Comparison of ENCODE assay signal across 9 cellular contexts in genomic region chr1:41482001-41482765, GRCh38. TPM values are rescaled to one million over a fixed set of nuclear protein-coding genes. Genes with fewer than 3 reads are reported as not detected.
A peak's percentile ranks its signal among the peaks of the same experiment; 100 is the strongest.
DNase-seq lines count a peak whose midpoint lies in the region; ATAC-seq and TF ChIP-seq lines count a peak whose summit lies in the region.
"Had no signal": no experiment of that assay in that cellular context is flagged by ENCODE, and none has a peak within 500 bp of the region (broad histone marks: within the 10 kb centered on the region; RNA-seq: fewer than 3 reads in every experiment).

No MANE protein-coding gene starts in this region.

- H3K23ac ChIP-seq in trophoblast cell (ENCODE audit: low read length): no peak overlapping the region

- H2AK5ac ChIP-seq in trophoblast cell (ENCODE audit: low read length): peak overlapping the region; percentile 44

- H3K79me2 ChIP-seq in trophoblast cell (ENCODE audit: control insufficient read depth, insufficient read depth, low read length, poor library complexity): peaks cover 5% of the 10 kb centered on the region

- peak overlapping the region; percentile 85 for H2BK12ac ChIP-seq in trophoblast cell (ENCODE audit: low read length)

- H3K14ac ChIP-seq in trophoblast cell (ENCODE audit: low read length): peak overlapping the region; percentile 14

- no peak overlapping the region for H2AFZ ChIP-seq in trophoblast cell (ENCODE audit: insufficient read depth, low read length, poor library complexity)

- no peak for TF ChIP-seq CTCF in colonic mucosa (IDR thresholded peaks at IDR 0.05)

- no peak overlapping the region for H3K4ac ChIP-seq in trophoblast cell (ENCODE audit: low read depth, low read length)

- no peak overlapping the region for H3K4me2 ChIP-seq in trophoblast cell (ENCODE audit: low read length)

- peak overlapping the region; percentile 55 for H2BK120ac ChIP-seq in trophoblast cell (ENCODE audit: insufficient read depth, low read length, poor library complexity)

- peak overlapping the region; percentile 44 for H2BK5ac ChIP-seq in trophoblast cell (ENCODE audit: low read depth, low read length, poor library complexity)

- peaks cover 5% of the 10 kb centered on the region for H3K4me1 ChIP-seq in colonic mucosa
- H3K4me1 ChIP-seq in trophoblast cell (ENCODE audit: control insufficient read depth in 1 of 2, insufficient read depth in 2 of 2, low read length in 2 of 2): peaks cover 42 to 45% of the 10 kb centered on the region in 2 experiments

- peaks cover 47% of the 10 kb centered on the region for H3K79me1 ChIP-seq in trophoblast cell (ENCODE audit: low read length)

- no peak for ATAC-seq in HG03108 (IDR thresholded peaks at IDR 0.05; ENCODE audit: unreplicated experiment)

- H3K36me3 ChIP-seq in colonic mucosa (no peaks in the 10 kb centered on the region), trophoblast cell (ENCODE audit: control insufficient read depth in 1 of 2, insufficient read depth in 2 of 2, low read length in 2 of 2) (no peaks in the 10 kb centered on the region)

- intact Hi-C loops in colonic mucosa (cut with DNase I): no loop called here

- H3K27ac ChIP-seq in colonic mucosa (no peak overlapping the region), trophoblast cell (ENCODE audit: low read depth, low read length) (no peak overlapping the region)

- peak overlapping the region; percentile 12 for H4K8ac ChIP-seq in trophoblast cell (ENCODE audit: low read depth, low read length)

- DNase-seq in Daoy (ENCODE audit: low read depth) (peak; percentile 68), NCI-H2196 treated with DMSO at 0.1 percent for 48 hours (lab: John Stamatoyannopoulos, UW; ENCODE audit: unreplicated experiment) (peak; percentile 73), colonic mucosa (peak; percentile 94), trophoblast cell (no peak), CD1c-positive myeloid dendritic cell (ENCODE audit: extremely low spot score) (no peak)
- no peak for DNase-seq in stimulated activated CD4-positive, alpha-beta T cell treated with anti-CD3 and anti-CD28 coated beads, Interleukin-4, amount 100 ng/mL, for 4 hours
- no peak for DNase-seq in activated CD8-positive, alpha-beta memory T cell treated with anti-CD3 and anti-CD28 coated beads for 24 hours
- DNase-seq: activated T-cell treated with anti-CD3 and anti-CD28 coated beads for 4 hours had no signal

- H4K12ac ChIP-seq in trophoblast cell (ENCODE audit: low read depth, low read length): no peak overlapping the region

- H3K4me3 ChIP-seq in colonic mucosa: no peak overlapping the region
- H3K4me3 ChIP-seq in trophoblast cell (ENCODE audit: low read depth, low read length): no peak overlapping the region

- peak overlapping the region; percentile 65 for H4K91ac ChIP-seq in trophoblast cell (ENCODE audit: low read depth, low read length)

- peak overlapping the region; percentile 32 for H3K18ac ChIP-seq in trophoblast cell (ENCODE audit: low read length)

- H3K9ac ChIP-seq in colonic mucosa (ENCODE audit: low read depth in 2 of 2, low read length in 2 of 2) (peak overlapping the region in 1 of 2 donors; percentile 64), trophoblast cell (ENCODE audit: low read length) (no peak overlapping the region)

- H3K9me3 ChIP-seq in colonic mucosa (no peaks in the 10 kb centered on the region), trophoblast cell (ENCODE audit: insufficient read depth, low read depth, low read length) (no peaks in the 10 kb centered on the region)

- no CpG with 5 or more reads among the region's 18 CpGs for WGBS in trophoblast cell (ENCODE audit: extremely low coverage, insufficient coverage, insufficient read length)

- no peaks in the 10 kb centered on the region for H3K27me3 ChIP-seq in colonic mucosa
- H3K27me3 ChIP-seq in trophoblast cell (ENCODE audit: insufficient read depth, low read length): no peaks in the 10 kb centered on the region

RNA-seq across cellular contexts. Expression of gene EDN2, which starts 2.3 kb away (rescaled TPM):
- 0.40 TPM in 1 of 2 replicates, not detected in the other for total RNA-seq in Daoy (2014; rRNA removed; shearing (Covaris generic))
- total RNA-seq in colonic mucosa: 10 to 100 TPM in 1 of 2 donors, 1 to 10 TPM in 1; 3.3 to 13.5 TPM
- polyA plus RNA-seq in trophoblast cell (2013): 0.14 and 0.19 TPM in 2 replicates

Comparison
In these comparisons a context has a peak if more than half of its experiments do, and no peak if none do; other contexts are left out.
1. DNase-seq: peak in Daoy (single experiment), NCI-H2196 treated with DMSO at 0.1 percent for 48 hours (single experiment) and colonic mucosa (single experiment); none in trophoblast cell (0 of 2), stimulated activated CD4-positive, alpha-beta T cell treated with anti-CD3 and anti-CD28 coated beads, Interleukin-4, amount 100 ng/mL, for 4 hours (0 of 2), CD1c-positive myeloid dendritic cell (single experiment) and activated CD8-positive, alpha-beta memory T cell treated with anti-CD3 and anti-CD28 coated beads for 24 hours (single experiment).